10 cellular contexts compared by ENCODE assay signal in genomic region chr10:71234970-71235681, GRCh38. TPM values are rescaled to one million over a fixed set of nuclear protein-coding genes. Genes with fewer than 3 reads are reported as not detected.
A peak's percentile ranks its signal among the peaks of the same experiment; 100 is the strongest.
DNase-seq lines count a peak whose midpoint lies in the region; ATAC-seq and TF ChIP-seq lines count a peak whose summit lies in the region.
"Had no signal": no experiment of that assay in that cellular context is flagged by ENCODE, and none has a peak within 500 bp of the region (broad histone marks: within the 10 kb centered on the region; RNA-seq: fewer than 3 reads in every experiment).

No MANE protein-coding gene starts in this region.

- peak overlapping the region; percentile 6 for H2AK5ac ChIP-seq in neuronal stem cell (ENCODE audit: low read depth, low read length)

- H3K23ac ChIP-seq in neuronal stem cell (ENCODE audit: low read depth, low read length, poor library complexity) = no peak overlapping the region

- peak overlapping the region; percentile 4 for H3K14ac ChIP-seq in neuronal stem cell (ENCODE audit: low read length)

- DNase-seq in AG20443 (ENCODE audit: low spot score) = peak; percentile 87
- DNase-seq in SJCRH30 = peak; percentile 51 to 53
- DNase-seq in glomerular visceral epithelial cell (ENCODE audit: extremely low spot score) = peak; percentile 28
- no peak for DNase-seq in neuronal stem cell (ENCODE audit: low spot score)
- DNase-seq in erythroblast (lab: John Stamatoyannopoulos, UW) = no peak
- no peak for DNase-seq in NK-92 (lab: John Stamatoyannopoulos, UW; ENCODE audit: unreplicated experiment)
- no peak for DNase-seq in activated CD4-positive, CD25-positive, alpha-beta regulatory T cell (lab: John Stamatoyannopoulos, UW)
- DNase-seq: Kasumi-1 had no signal

- no peak overlapping the region for H2AFZ ChIP-seq in neuronal stem cell (ENCODE audit: low read length)

- H2BK15ac ChIP-seq in neuronal stem cell (ENCODE audit: low read length) = peak overlapping the region; percentile 8

- H3K9me3 ChIP-seq in SJCRH30 (replicated peaks) (no peaks in the 10 kb centered on the region), neuronal stem cell (replicated peaks in 1 of 2; ENCODE audit: control insufficient read depth in 2 of 2, insufficient read depth in 1 of 2, low read depth in 1 of 2, low read length in 2 of 2) (no peaks in the 10 kb centered on the region)

- H3K4me1 ChIP-seq in SJCRH30 = peaks cover 41% of the 10 kb centered on the region
- H3K4me1 ChIP-seq in neuronal stem cell (ENCODE audit: control insufficient read depth in 2 of 2, insufficient read depth in 1 of 2, low read depth in 1 of 2, low read length in 2 of 2) = peaks cover 4 to 7% of the 10 kb centered on the region in 2 donors

- no peak for TF ChIP-seq POLR2A in erythroblast (IDR thresholded peaks at IDR 0.05; ENCODE audit: low read length)

- H3K4me3 ChIP-seq in SJCRH30 (peak overlapping the region; percentile 26; the same call in 1 of the 2 replicates), neuronal stem cell (ENCODE audit: low read length in 2 of 2) (no peak overlapping the region)

- no peak overlapping the region for H4K8ac ChIP-seq in neuronal stem cell (ENCODE audit: low read depth, low read length)

- no peak for ATAC-seq in GM21447 (IDR thresholded peaks at IDR 0.05; ENCODE audit: unreplicated experiment)

- H2BK120ac ChIP-seq in neuronal stem cell (ENCODE audit: low read depth, low read length) = no peak overlapping the region

- H3K9ac ChIP-seq in neuronal stem cell (ENCODE audit: low read depth, low read length, poor library complexity) = peak overlapping the region; percentile 38

- peak overlapping the region; percentile 74 for H3K18ac ChIP-seq in neuronal stem cell (ENCODE audit: low read length)

- no peak overlapping the region for H4K91ac ChIP-seq in neuronal stem cell (ENCODE audit: low read depth, low read length, poor library complexity)

- no peaks in the 10 kb centered on the region for H3K79me1 ChIP-seq in neuronal stem cell (ENCODE audit: low read depth, low read length)

- H3K27ac ChIP-seq in SJCRH30 = peak overlapping the region; percentile 61
- H3K27ac ChIP-seq in neuronal stem cell (replicated peaks; ENCODE audit: low read length) = no peak overlapping the region
- H3K27ac ChIP-seq: C4-2B had no signal

- H3K36me3 ChIP-seq in SJCRH30 (no peaks in the 10 kb centered on the region), neuronal stem cell (replicated peaks in 1 of 2; ENCODE audit: control insufficient read depth in 2 of 2, insufficient read depth in 2 of 2, low read length in 2 of 2) (no peaks in the 10 kb centered on the region)

- H3K27me3 ChIP-seq in SJCRH30 = no peaks in the 10 kb centered on the region
- H3K27me3 ChIP-seq in neuronal stem cell (ENCODE audit: control insufficient read depth in 3 of 3, insufficient read depth in 3 of 3, low read depth in 1 of 3, low read length in 3 of 3) = peaks cover 0 to 36% (median 0%) of the 10 kb centered on the region in 3 experiments

- H3K4me2 ChIP-seq in neuronal stem cell (ENCODE audit: insufficient read depth, low read length, poor library complexity, severe bottlenecking) = no peak overlapping the region

- H3K4ac ChIP-seq in neuronal stem cell (ENCODE audit: low read length) = no peak overlapping the region

- H2BK5ac ChIP-seq in neuronal stem cell (ENCODE audit: low read length) = no peak overlapping the region

- no peak overlapping the region for H2BK12ac ChIP-seq in neuronal stem cell (ENCODE audit: low read length)

- WGBS in neuronal stem cell (ENCODE audit: extremely low coverage in 2 of 2, insufficient read length in 2 of 2, insufficient replicate concordance in 1 of 2), 2 donors = no CpG with 5 or more reads among the region's 16 CpGs

RNA-seq across cellular contexts. Expression of gene UNC5B, which starts 22.8 kb away (rescaled TPM):
- total RNA-seq in SJCRH30 (2014; rRNA removed; shearing (Covaris generic)) = 3.4 and 3.6 TPM in 2 replicates
- 2.8 TPM for polyA plus RNA-seq in neuronal stem cell (2013, experiment 1 of 2)
- polyA plus RNA-seq in neuronal stem cell (2013, experiment 2 of 2) = 2.8 TPM

Comparison
In these comparisons a context has a peak if more than half of its experiments do, and no peak if none do; other contexts are left out.
1. DNase-seq: peak in AG20443 (single experiment), SJCRH30 (2 of 2) and glomerular visceral epithelial cell (single experiment); none in neuronal stem cell (single experiment), erythroblast (0 of 2), NK-92 (single experiment) and activated CD4-positive, CD25-positive, alpha-beta regulatory T cell (0 of 4).